In the genomic region with DNA sequence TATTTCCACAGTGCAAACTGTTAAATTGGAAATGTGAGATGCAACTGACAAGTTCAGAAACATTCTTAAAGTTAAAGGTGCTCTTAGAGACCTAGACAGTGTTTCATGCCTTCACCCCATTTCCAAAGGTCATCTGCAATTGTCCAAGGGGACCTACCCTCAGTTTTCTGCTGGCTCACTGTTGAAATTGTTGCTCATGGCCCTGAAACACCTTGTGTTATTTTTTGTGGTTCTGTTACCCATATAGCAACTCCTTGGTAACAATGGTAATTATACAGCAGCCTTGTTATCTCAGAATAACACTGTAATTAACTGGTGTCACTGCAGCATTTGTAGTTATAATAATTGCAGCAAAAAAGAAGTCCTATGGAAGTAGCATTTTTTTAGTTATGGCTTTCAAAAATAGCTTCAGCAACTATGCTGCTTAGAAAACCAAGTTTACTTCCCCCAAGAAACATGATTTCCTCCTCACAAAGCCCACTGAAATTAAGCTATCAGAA, we compare ENCODE assay signal across 15 cellular contexts. TPM values are rescaled to one million over a fixed set of nuclear protein-coding genes. Genes with fewer than 3 reads are reported as not detected.
A peak's percentile ranks its signal among the peaks of the same experiment; 100 is the strongest.
DNase-seq lines count a peak whose midpoint lies in the region; ATAC-seq, FAIRE-seq and TF ChIP-seq lines count a peak whose summit lies in the region.
"Had no signal": no experiment of that assay in that cellular context is flagged by ENCODE, and none has a peak within 500 bp of the region (broad histone marks: within the 10 kb centered on the region; RNA-seq: fewer than 3 reads in every experiment).

No MANE protein-coding gene starts in this region.

- CTCF ChIA-PET in WTC11 (lab: Charles Lee): no interaction called here

- H3K9me3 Mint-ChIP-seq in WTC11 (no peaks in the 10 kb centered on the region), nephron progenitor cell (no peaks in the 10 kb centered on the region)

- H3K27ac Mint-ChIP-seq in WTC11: 0 out of 2 replicates have a peak overlapping the region, but pooled peaks have one; percentile 18
- peak overlapping the region; percentile 18 for H3K27ac Mint-ChIP-seq in nephron progenitor cell

- DNase-seq in GM12891 (ENCODE audit: insufficient read length, low spot score) (no peak), NCI-H1417 (lab: John Stamatoyannopoulos, UW) (peak in 2 of 3 experiments; percentile 18 to 72), WTC11 (ENCODE audit: low spot score) (no peak), nephron progenitor cell (no peak), NCI-H187 (lab: John Stamatoyannopoulos, UW) (no peak), NCI-H345 treated with DMSO at 0.1 percent for 48 hours (lab: John Stamatoyannopoulos, UW; ENCODE audit: unreplicated experiment) (no peak)
- DNase-seq: DMS 273 treated with DMSO at 0.1 percent for 48 hours, GF-D8, Karpas-422, MG63, NCI-H1105, NCI-H2029, NCI-H526 treated with DMSO at 0.1 percent for 48 hours had no signal

- H3K36me3 Mint-ChIP-seq in WTC11 (no peaks in the 10 kb centered on the region), nephron progenitor cell (ENCODE audit: low read depth) (peaks cover 25% of the 10 kb centered on the region)

- no peak for TF ChIP-seq POLR2A in GM12891 (IDR thresholded peaks at IDR 0.05; ENCODE audit: low read depth, low read length)

- no peak for ATAC-seq in WTC11
- no peak for ATAC-seq in GM21576 (IDR thresholded peaks at IDR 0.05; ENCODE audit: unreplicated experiment)

- no peak overlapping the region for H3K4me3 Mint-ChIP-seq in WTC11
- no peak overlapping the region for H3K4me3 Mint-ChIP-seq in nephron progenitor cell

- peaks cover 34% of the 10 kb centered on the region for H3K4me1 Mint-ChIP-seq in WTC11
- H3K4me1 Mint-ChIP-seq in nephron progenitor cell: peaks cover 49% of the 10 kb centered on the region

- FAIRE-seq in GM12891 (lab: Jason Lieb, UNC): peak; percentile 31
- FAIRE-seq: H54 had no signal

- H3K27me3 Mint-ChIP-seq in WTC11 (ENCODE audit: low read depth): no peaks in the 10 kb centered on the region
- H3K27me3 Mint-ChIP-seq in nephron progenitor cell (ENCODE audit: low read depth, poor library complexity): no peaks in the 10 kb centered on the region

- TF ChIP-seq CTCF in WTC11 (IDR thresholded peaks at IDR 0.05) (no peak), nephron progenitor cell (IDR thresholded peaks at IDR 0.05) (no peak)

- POLR2A ChIA-PET in WTC11 (lab: Charles Lee): no interaction called here

TF ChIP-seq in GM12891, 5 proteins besides CTCF, POLR2A, EP300 and RAD21:
- no peak for TF ChIP-seq PAX5 (IDR thresholded peaks at IDR 0.05; ENCODE audit: insufficient read depth, low read length, severe bottlenecking)
- TF ChIP-seq SPI1 (IDR thresholded peaks at IDR 0.05; ENCODE audit: low read depth, low read length): no peak
- TF ChIP-seq POU2F2 (IDR thresholded peaks at IDR 0.05; ENCODE audit: low read depth, low read length): no peak
- no peak for TF ChIP-seq TAF1 (IDR thresholded peaks at IDR 0.05; ENCODE audit: low read depth, low read length)
- no peak for TF ChIP-seq POLR2AphosphoS5 (IDR thresholded peaks at IDR 0.05; ENCODE audit: low read depth, low read length)
TF ChIP-seq in GM12891: peak in this region for 0.

TF ChIP-seq in WTC11, 78 proteins besides CTCF, POLR2A, EP300 and RAD21:
- TF ChIP-seq NR1H2 (CRISPR knock-in tag; IDR thresholded peaks at IDR 0.05): no peak
TF ChIP-seq in WTC11: peak in this region for 0.

RNA-seq across cellular contexts. Expression of gene CCDC34, which starts 49.2 kb away (rescaled TPM):
- polyA plus RNA-seq in GM12891 (2012; ENCODE audit: low read depth, missing spikeins): 13.3 TPM
- total RNA-seq in WTC11 (2021): 18.9 to 23.7 TPM (median 22.8 TPM) in 3 replicates

Comparison
In these comparisons a context has a peak if more than half of its experiments do, and no peak if none do; other contexts are left out.
1. DNase-seq: peak in NCI-H1417 (2 of 3); none in GM12891 (single experiment), WTC11 (single experiment), nephron progenitor cell (single experiment), NCI-H187 (0 of 2) and NCI-H345 treated with DMSO at 0.1 percent for 48 hours (single experiment).